22 cellular contexts compared by ENCODE assay signal in genomic region chr5:138722518-138722917, GRCh38. TPM values are rescaled to one million over a fixed set of nuclear protein-coding genes. Genes with fewer than 3 reads are reported as not detected.
DNase-seq lines count a peak whose midpoint lies in the region; ATAC-seq and TF ChIP-seq lines count a peak whose summit lies in the region.
"Had no signal": no experiment of that assay in that cellular context is flagged by ENCODE, and none has a peak within 500 bp of the region (broad histone marks: within the 10 kb centered on the region; RNA-seq: fewer than 3 reads in every experiment).

No MANE protein-coding gene starts in this region.

- DNase-seq in DND-41 = peak; percentile 9
- DNase-seq in NCI-H2196 treated with DMSO at 0.1 percent for 48 hours (lab: John Stamatoyannopoulos, UW; ENCODE audit: unreplicated experiment) = peak; percentile 57
- DNase-seq in epithelial cell of esophagus (ENCODE audit: low read depth) = peak; percentile 40
- no peak for DNase-seq in psoas muscle
- DNase-seq in LoVo (ENCODE audit: low spot score) = no peak
- DNase-seq in stimulated activated naive CD4-positive, alpha-beta T cell (lab: John Stamatoyannopoulos, UW) = no peak
- DNase-seq in activated CD8-positive, alpha-beta memory T cell treated with anti-CD3 and anti-CD28 coated beads for 24 hours = no peak
- DNase-seq: activated CD8-positive, alpha-beta T cell treated with anti-CD3 and anti-CD28 coated beads for 36 hours; activated naive CD8-positive, alpha-beta T cell treated with anti-CD3 and anti-CD28 coated beads, Interleukin-2, amount 10 ng/mL, durations not matched to agents 7 days and 5 days; activated T-cell treated with anti-CD3 and anti-CD28 coated beads, Interleukin-2, amount 50 U/mL, for 72 hours; HCEC 1CT; heart left ventricle; kidney; midbrain; NCI-H446 treated with DMSO at 0.1 percent for 48 hours; nucleus accumbens; Peyer's patch; sigmoid colon; stimulated activated CD4-positive, alpha-beta T cell treated with anti-CD3 and anti-CD28 coated beads, Interleukin-2, amount 100 ng/mL, for 24 hours; substantia nigra had no signal

- H3K27me3 ChIP-seq in BLaER1 = no peaks in the 10 kb centered on the region
- H3K27me3 ChIP-seq in DND-41 (ENCODE audit: insufficient read depth, low read length, poor library complexity) = no peaks in the 10 kb centered on the region
- H3K27me3 ChIP-seq in psoas muscle (ENCODE audit: insufficient read depth in 3 of 3, low read length in 2 of 3) = no peaks in the 10 kb centered on the region
- H3K27me3 ChIP-seq: heart left ventricle, Peyer's patch, sigmoid colon had no signal

- no peak overlapping the region for H3K9ac ChIP-seq in BLaER1
- no peak overlapping the region for H3K9ac ChIP-seq in DND-41 (ENCODE audit: low read depth, low read length)

- no peaks in the 10 kb centered on the region for H3K79me2 ChIP-seq in DND-41 (ENCODE audit: insufficient read depth, low read length)

- ATAC-seq in DND-41 (ENCODE audit: insufficient read depth, low read depth) (no peak), psoas muscle (no peak)
- ATAC-seq: activated CD8-positive, alpha-beta T cell treated with anti-CD3 and anti-CD28 coated beads for 36 hours; activated T-cell treated with anti-CD3 and anti-CD28 coated beads, Interleukin-2, amount 50 U/mL, for 72 hours; heart left ventricle had no signal

- no peak for TF ChIP-seq CTCF in DND-41 (IDR thresholded peaks at IDR 0.05; ENCODE audit: borderline replicate concordance, extremely low read depth, low read length, poor library complexity, severe bottlenecking)
- no peak for TF ChIP-seq CTCF in epithelial cell of esophagus (IDR thresholded peaks at IDR 0.05; ENCODE audit: insufficient read depth, low read depth, low read length, missing control alignments)
- no peak for TF ChIP-seq CTCF in psoas muscle (IDR thresholded peaks at IDR 0.05)

- H3K27ac ChIP-seq in BLaER1 (no peak overlapping the region), DND-41 (ENCODE audit: low read length) (no peak overlapping the region), psoas muscle (no peak overlapping the region)
- H3K27ac ChIP-seq: heart left ventricle, Peyer's patch, sigmoid colon, VCaP had no signal

- H3K4me2 ChIP-seq in BLaER1 = peak overlapping the region; percentile 60
- H3K4me2 ChIP-seq in DND-41 (ENCODE audit: insufficient read depth, low read length) = no peak overlapping the region

- H3K4me1 ChIP-seq in BLaER1 = peaks cover 52% of the 10 kb centered on the region
- H3K4me1 ChIP-seq in DND-41 (ENCODE audit: insufficient read depth, low read length) = no peaks in the 10 kb centered on the region
- H3K4me1 ChIP-seq in psoas muscle = peaks cover 24% of the 10 kb centered on the region

- intact Hi-C loops in psoas muscle (cut with DNase I) = loop anchor here (10.0 kb wide), 1 partner anchor 128 kb away; no protein-coding TSS in a partner anchor

- H3K4me3 ChIP-seq in BLaER1 (no peak overlapping the region), DND-41 (ENCODE audit: low read depth in 1 of 2, low read length in 2 of 2) (no peak overlapping the region), epithelial cell of esophagus (ENCODE audit: low read length) (no peak overlapping the region), psoas muscle (no peak overlapping the region)
- H3K4me3 ChIP-seq: heart left ventricle, Peyer's patch, sigmoid colon had no signal

- no peak overlapping the region for H2AFZ ChIP-seq in DND-41 (ENCODE audit: low read depth, low read length)

- H4K20me1 ChIP-seq in BLaER1 (no peaks in the 10 kb centered on the region), DND-41 (ENCODE audit: insufficient read depth, low read length) (no peaks in the 10 kb centered on the region)

- no peaks in the 10 kb centered on the region for H3K9me3 ChIP-seq in BLaER1
- H3K9me3 ChIP-seq in DND-41 (ENCODE audit: insufficient read depth, low read length, severe bottlenecking) = no peaks in the 10 kb centered on the region
- H3K9me3 ChIP-seq in psoas muscle = no peaks in the 10 kb centered on the region
- H3K9me3 ChIP-seq: heart left ventricle, Peyer's patch, sigmoid colon had no signal

- no peaks in the 10 kb centered on the region for H3K36me3 ChIP-seq in BLaER1
- H3K36me3 ChIP-seq in DND-41 (ENCODE audit: insufficient read depth, low read length) = no peaks in the 10 kb centered on the region
- no peaks in the 10 kb centered on the region for H3K36me3 ChIP-seq in psoas muscle (ENCODE audit: insufficient read depth in 1 of 2, low read depth in 1 of 2)
- H3K36me3 ChIP-seq: heart left ventricle, Peyer's patch, sigmoid colon had no signal

- 63 to 64% (median 64%) methylated on average over 3 of the region's 3 CpGs for WGBS in psoas muscle, 3 donors

RNA-seq across cellular contexts. Expression of gene CTNNA1, which starts 30.7 kb away (rescaled TPM):
- 100 to 1,000 TPM in 3 of 4 donors, 10 to 100 TPM in 1; 99.3 to 162 (median 129) TPM for total RNA-seq in psoas muscle
- polyA plus RNA-seq in psoas muscle = 10 to 100 TPM; 58.8 to 74.8 (median 59.7) TPM

Comparison
In these comparisons a context has a peak if more than half of its experiments do, and no peak if none do; other contexts are left out.
1. DNase-seq: peak in DND-41 (single experiment), NCI-H2196 treated with DMSO at 0.1 percent for 48 hours (single experiment) and epithelial cell of esophagus (single experiment); none in psoas muscle (0 of 2), LoVo (single experiment), stimulated activated naive CD4-positive, alpha-beta T cell (0 of 6) and activated CD8-positive, alpha-beta memory T cell treated with anti-CD3 and anti-CD28 coated beads for 24 hours (single experiment).